In genomic region chr16:6124136-6124535, GRCh38 we compare ENCODE assay signal across 1 cellular context.
TF ChIP-seq lines count a peak whose summit lies in the region.

No MANE protein-coding gene starts in this region.

TF ChIP-seq in GM23338, 12 proteins besides CTCF, POLR2A, EP300 and RAD21 (continued from another document):
- no peak for TF ChIP-seq ZNF462 (CRISPR knock-in tag; IDR thresholded peaks at IDR 0.05)
